In genomic region chr7:140179339-140179738, GRCh38 we compare ENCODE assay signal across 20 cellular contexts. TPM values are rescaled to one million over a fixed set of nuclear protein-coding genes. Genes with fewer than 3 reads are reported as not detected.
DNase-seq lines count a peak whose midpoint lies in the region; ATAC-seq and TF ChIP-seq lines count a peak whose summit lies in the region.
"Had no signal": no experiment of that assay in that cellular context is flagged by ENCODE, and none has a peak within 500 bp of the region (broad histone marks: within the 10 kb centered on the region; RNA-seq: fewer than 3 reads in every experiment).

No MANE protein-coding gene starts in this region.

- CTCF ChIA-PET in HEK293 (lab: Yijun Ruan, JAX) (interaction anchor here (0.6 kb wide), 1 partner anchor 147 kb away, joined by 4 read pairs; no protein-coding TSS in a partner anchor), PC-9 (lab: Charles Lee) (interaction anchor here (0.7 kb wide), 1 partner anchor 860 kb away, joined by 4 read pairs; no protein-coding TSS in a partner anchor)

- peak overlapping the region in 4 of 5 experiments; percentile 53 to 96 (median 92) for H3K4me3 Mint-ChIP-seq in brain

- no TSS peak for BruUV-seq in PC-9 (replicated peaks; lab: Mats Ljungman, UMichigan)

- TF ChIP-seq POLR2A in GM18505 (IDR thresholded peaks at IDR 0.05; ENCODE audit: borderline replicate concordance, extremely low read depth, insufficient read depth, insufficient read length): no peak

- H3K27me3 Mint-ChIP-seq in brain: peaks cover 58% of the 10 kb centered on the region

- no peaks in the 10 kb centered on the region for H3K4me1 ChIP-seq in HEK293 (ENCODE audit: control insufficient read depth, insufficient read depth, low read length)
- H3K4me1 ChIP-seq in PC-9 (replicated peaks; ENCODE audit: insufficient read depth): peaks cover 13% of the 10 kb centered on the region

- DNase-seq in stimulated activated CD4-positive, alpha-beta T cell treated with anti-CD3 and anti-CD28 coated beads, Interleukin-1b, Interleukin-23, amount 100 ng/mL, for 48 hours: peak; percentile 16
- no peak for DNase-seq in stimulated activated CD4-positive, alpha-beta T cell treated with anti-CD3 and anti-CD28 coated beads, Interleukin-2, amount 100 ng/mL, for 24 hours
- DNase-seq in PC-9: no peak
- DNase-seq: DMS153; DND-41; MM.1S; NCI-H2029; NCI-H446 treated with DMSO at 0.1 percent for 48 hours; NCI-H526; NCI-H82; NK-92 treated with Interleukin-12 subunit alpha and Interleukin-12 subunit beta, amount 100 ng/mL, for 24 hours; Right ventricle myocardium superior; RPMI8226 had no signal

- no peak overlapping the region for H3K4me2 ChIP-seq in PC-9
- H3K4me2 ChIP-seq: KMS-11 had no signal

- H3K4me1 Mint-ChIP-seq in brain: peaks cover 29% of the 10 kb centered on the region

- H3K4me3 ChIP-seq in HEK293 (ENCODE audit: low read depth, low read length): no peak overlapping the region
- H3K4me3 ChIP-seq in PC-9: no peak overlapping the region
- H3K4me3 ChIP-seq: SJSA1 had no signal

- no peaks in the 10 kb centered on the region for H3K36me3 Mint-ChIP-seq in brain

- intact Hi-C loops in PC-9 (cut with micrococcal nuclease; ENCODE audit: unreplicated experiment): loop anchor here (10.0 kb wide), 2 partner anchors 405 to 475 kb away; partner anchors contain the start of gene HIPK2

- H3K27ac Mint-ChIP-seq in brain: no peak overlapping the region

- H3K36me3 ChIP-seq in HEK293 (ENCODE audit: control insufficient read depth in 2 of 2, insufficient read depth in 1 of 2, low read length in 2 of 2): no peaks in the 10 kb centered on the region
- H3K36me3 ChIP-seq in PC-9 (ENCODE audit: low read depth): no peaks in the 10 kb centered on the region
- H3K36me3 ChIP-seq: SJSA1 had no signal

- H3K9me3 Mint-ChIP-seq in brain: peaks cover 0 to 20% (median 8%) of the 10 kb centered on the region in 5 experiments

- no peak for TF ChIP-seq CTCF in HEK293 (tag by site-specific recombination; IDR thresholded peaks at IDR 0.05)
- TF ChIP-seq CTCF in brain (conservative IDR thresholded peaks at IDR 0.05): no peak
- no peak for TF ChIP-seq CTCF in PC-9 (conservative IDR thresholded peaks at IDR 0.05)

- no peaks in the 10 kb centered on the region for H3K79me2 ChIP-seq in PC-9 (ENCODE audit: low read depth)

- ATAC-seq in HG03439 (IDR thresholded peaks at IDR 0.05; ENCODE audit: unreplicated experiment) (no peak), GM18505 (IDR thresholded peaks at IDR 0.05; ENCODE audit: unreplicated experiment) (no peak)

- H4K20me1 ChIP-seq in PC-9 (ENCODE audit: insufficient read depth): no peaks in the 10 kb centered on the region

- POLR2A ChIA-PET in HEK293 (lab: Yijun Ruan, JAX) (no interaction called here), PC-9 (lab: Charles Lee; ENCODE audit: unreplicated experiment) (no interaction called here)

- no peak overlapping the region for H2AFZ ChIP-seq in PC-9

- no peaks in the 10 kb centered on the region for H3K9me3 ChIP-seq in HEK293 (ENCODE audit: control insufficient read depth, insufficient read depth, low read depth, low read length)
- H3K9me3 ChIP-seq in PC-9 (ENCODE audit: insufficient read depth, low read depth): no peaks in the 10 kb centered on the region
- H3K9me3 ChIP-seq: SJSA1 had no signal

- H3K27me3 ChIP-seq in PC-9 (ENCODE audit: insufficient read depth, low read depth): peaks cover 32% of the 10 kb centered on the region

- H3F3A ChIP-seq in PC-9 (ENCODE audit: insufficient read depth, low read depth): peaks cover 12% of the 10 kb centered on the region; the same call in 1 of the 2 replicates

- no peaks in the 10 kb centered on the region for H3K9me2 ChIP-seq in PC-9 (ENCODE audit: insufficient read depth)

- H3K27ac ChIP-seq in HEK293 (ENCODE audit: extremely low read depth, low read depth, low read length): no peak overlapping the region
- no peak overlapping the region for H3K27ac ChIP-seq in PC-9
- H3K27ac ChIP-seq: C4-2B, KMS-11, SJSA1 had no signal

TF ChIP-seq in HEK293, 187 proteins besides CTCF, POLR2A, EP300 and RAD21:
- TF ChIP-seq ZNF776 (tag by site-specific recombination; IDR thresholded peaks at IDR 0.05; ENCODE audit: borderline replicate concordance): 0 out of 2 replicates have a peak, but pooled peaks have one; percentile 47
- TF ChIP-seq SETDB1 (IDR thresholded peaks at IDR 0.05; ENCODE audit: insufficient read length, low read length): peak; percentile 22
- TF ChIP-seq ZNF19 (tag by site-specific recombination; IDR thresholded peaks at IDR 0.05; ENCODE audit: low read depth): no peak
- TF ChIP-seq RBAK (tag by site-specific recombination; IDR thresholded peaks at IDR 0.05): no peak

RNA-seq across cellular contexts. Expression of gene KDM7A, which starts 2.6 kb away (rescaled TPM):
- polyA plus RNA-seq in brain (ENCODE audit: insufficient read depth, low read depth, low replicate concordance): 5.5 TPM
- 1.5 and 1.8 TPM in 2 replicates for total RNA-seq in PC-9 (2021)
